7 cellular contexts compared by ENCODE assay signal in the genomic region with DNA sequence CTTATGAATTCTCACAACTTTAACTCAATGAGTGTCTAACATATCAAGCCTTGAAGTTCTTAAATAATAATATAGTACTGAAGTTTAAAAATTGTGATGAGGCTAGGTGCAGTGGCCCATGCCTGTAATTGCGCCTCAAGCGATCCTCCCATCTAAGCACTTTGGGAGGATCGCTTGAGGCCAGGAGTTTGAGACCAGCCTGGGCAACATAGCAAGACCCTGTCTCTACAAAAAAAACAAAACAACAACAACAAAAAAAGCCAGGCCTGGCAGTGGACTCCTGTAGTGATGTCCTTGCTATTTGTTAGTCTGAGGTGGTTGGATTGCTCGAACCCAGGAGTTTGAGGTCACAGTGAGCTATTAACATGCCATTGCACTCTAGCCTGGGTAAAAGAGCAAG.
"Had no signal": no experiment of that assay in that cellular context is flagged by ENCODE, and none has a peak within 500 bp of the region (broad histone marks: within the 10 kb centered on the region; RNA-seq: fewer than 3 reads in every experiment).

No MANE protein-coding gene starts in this region.

- DNase-seq: IMR-90, KBM-7, KG1 had no signal

- H3K4me2 ChIP-seq: KMS-11 had no signal

- ATAC-seq: HepG2 had no signal

- H3K9ac ChIP-seq: KMS-11 had no signal

- H3K27ac ChIP-seq: HL-60, KMS-11 had no signal

- FAIRE-seq: HepG2, HTR-8/SVneo had no signal
